In genomic region chr11:76120513-76121081, GRCh38 we compare ENCODE assay signal across 13 cellular contexts.
DNase-seq lines count a peak whose midpoint lies in the region; ATAC-seq and TF ChIP-seq lines count a peak whose summit lies in the region.
"Had no signal": no experiment of that assay in that cellular context is flagged by ENCODE, and none has a peak within 500 bp of the region (broad histone marks: within the 10 kb centered on the region; RNA-seq: fewer than 3 reads in every experiment).

No MANE protein-coding gene starts in this region.

- no peak for TF ChIP-seq EP300 in stomach (IDR thresholded peaks at IDR 0.05)

- H3K4me1 Mint-ChIP-seq in endodermal cell, result no peaks in the 10 kb centered on the region

- no peaks in the 10 kb centered on the region for H3K9me3 Mint-ChIP-seq in endodermal cell

- H3K27me3 ChIP-seq in endodermal cell (ENCODE audit: control insufficient read depth, insufficient read depth, low read length, poor library complexity, severe bottlenecking), result no peaks in the 10 kb centered on the region
- no peaks in the 10 kb centered on the region for H3K27me3 ChIP-seq in stomach
- H3K27me3 ChIP-seq: ovary, tibial nerve had no signal

- no peak for ATAC-seq in GM18873 (IDR thresholded peaks at IDR 0.05; ENCODE audit: low FRiP score, unreplicated experiment)

- TF ChIP-seq POLR2A in stomach (IDR thresholded peaks at IDR 0.05), result no peak

- intact Hi-C loops in stomach (cut with DNase I; ENCODE audit: low total_unique reads), result no loop called here

- no peaks in the 10 kb centered on the region for H3K9me3 ChIP-seq in endodermal cell (ENCODE audit: control insufficient read depth, low read length)
- H3K9me3 ChIP-seq in stomach, result no peaks in the 10 kb centered on the region
- H3K9me3 ChIP-seq: ovary, tibial nerve had no signal

- H3K27me3 Mint-ChIP-seq in endodermal cell (ENCODE audit: insufficient read depth), result no peaks in the 10 kb centered on the region

- 10 to 28% methylated on average over 5 of the region's 5 CpGs for WGBS in endodermal cell (ENCODE audit: insufficient coverage in 1 of 2, insufficient read length in 1 of 2), 2 experiments
- WGBS in stomach, 5 donors, result 22 to 57% (median 46%) methylated on average over 5 of the region's 5 CpGs

- H3K27ac ChIP-seq in endodermal cell (ENCODE audit: low read depth, low read length) (peak overlapping the region; percentile 50), stomach (peak overlapping the region in 3 of 5 donors; percentile 1 to 7 (median 3))
- H3K27ac ChIP-seq: ovary had no signal

- H3K36me3 Mint-ChIP-seq in endodermal cell (ENCODE audit: low read depth), result peaks cover 14% of the 10 kb centered on the region

- DNase-seq in NCI-H69 (lab: John Stamatoyannopoulos, UW) (peak; percentile 95), endodermal cell (peak; percentile 67), left kidney (ENCODE audit: low read depth, low spot score) (peak; percentile 78), stomach (no peak), NCI-H2081 treated with DMSO at 0.1 percent for 48 hours (lab: John Stamatoyannopoulos, UW) (no peak)
- no peak for DNase-seq in activated CD4-positive, alpha-beta T cell treated with anti-CD3 and anti-CD28 coated beads for 4 hours
- DNase-seq: activated effector memory CD4-positive, alpha-beta T cell treated with anti-CD3 and anti-CD28 coated beads, Interleukin-2, amount 50 U/mL, for 16 hours; cortex of kidney; MM.1S; NCI-H524; ovary had no signal

- TF ChIP-seq CTCF in endodermal cell (conservative IDR thresholded peaks at IDR 0.05) (no peak), stomach (IDR thresholded peaks at IDR 0.05) (no peak)

- no peak overlapping the region for H3K27ac Mint-ChIP-seq in endodermal cell

- H3K4me1 ChIP-seq in endodermal cell (ENCODE audit: control insufficient read depth, insufficient read depth, low read length), result peaks cover 14% of the 10 kb centered on the region
- peaks cover 7 to 38% (median 23%) of the 10 kb centered on the region in 4 donors for H3K4me1 ChIP-seq in stomach

- peak overlapping the region; percentile 37 for H3K9ac ChIP-seq in endodermal cell (ENCODE audit: extremely low read depth, low read length, poor library complexity, severe bottlenecking)

- H3K4me3 ChIP-seq in endodermal cell (ENCODE audit: low read length) (peak overlapping the region; percentile 53), stomach (no peak overlapping the region)
- H3K4me3 ChIP-seq: ovary, tibial nerve had no signal

- H3K4me3 Mint-ChIP-seq in endodermal cell, result no peak overlapping the region

- H3K36me3 ChIP-seq in endodermal cell (ENCODE audit: control insufficient read depth, insufficient read depth, low read length) (no peaks in the 10 kb centered on the region), stomach (peaks cover 0 to 13% (median 7%) of the 10 kb centered on the region in 4 donors)
- H3K36me3 ChIP-seq: ovary had no signal

Comparison
In these comparisons a context has a peak if more than half of its experiments do, and no peak if none do; other contexts are left out.
1. DNase-seq: peak in NCI-H69 (single experiment), endodermal cell (single experiment) and left kidney (single experiment); none in stomach (single experiment), activated CD4-positive, alpha-beta T cell treated with anti-CD3 and anti-CD28 coated beads for 4 hours (0 of 2) and NCI-H2081 treated with DMSO at 0.1 percent for 48 hours (single experiment).